Comparison of ENCODE assay signal across 17 cellular contexts in genomic region chr9:122133984-122134535, GRCh38. TPM values are rescaled to one million over a fixed set of nuclear protein-coding genes. Genes with fewer than 3 reads are reported as not detected.
"Had no signal": no experiment of that assay in that cellular context is flagged by ENCODE, and none has a peak within 500 bp of the region (broad histone marks: within the 10 kb centered on the region; RNA-seq: fewer than 3 reads in every experiment).

No MANE protein-coding gene starts in this region.

- H3K9me3 ChIP-seq: left lung, pancreas, prostate gland, testis, tibial nerve had no signal

- H3K36me3 Mint-ChIP-seq: immature natural killer cell; naive B cell; stimulated activated memory B cell treated with anti-CD40 and anti-IgM and Interleukin-4, amounts not matched to agents 10 μg/mL and 1 μg/mL and 100 μg/mL, for 72 hours had no signal

- H3K4me1 ChIP-seq: pancreas, testis had no signal

- H3K4me3 Mint-ChIP-seq: immature natural killer cell; naive B cell; nephron; stimulated activated memory B cell treated with anti-CD40 and anti-IgM and Interleukin-4, amounts not matched to agents 10 μg/mL and 1 μg/mL and 100 μg/mL, for 72 hours; stimulated activated naive CD8-positive, alpha-beta T cell treated with anti-CD3 and anti-CD28 coated beads, Interleukin-15, Interleukin-2, amounts not matched to agents 100 ng/mL and 50 ng/mL, for 24 hours had no signal

- H3K27ac Mint-ChIP-seq: endodermal cell; immature natural killer cell; nephron; stimulated activated memory B cell treated with anti-CD40 and anti-IgM and Interleukin-4, amounts not matched to agents 10 μg/mL and 1 μg/mL and 100 μg/mL, for 72 hours; stimulated activated naive CD8-positive, alpha-beta T cell treated with anti-CD3 and anti-CD28 coated beads, Interleukin-15, Interleukin-2, amounts not matched to agents 100 ng/mL and 50 ng/mL, for 24 hours had no signal

- ATAC-seq: pancreas; stimulated activated memory B cell treated with anti-CD40 and anti-IgM and Interleukin-4, amounts not matched to agents 10 μg/mL and 1 μg/mL and 100 μg/mL, for 72 hours had no signal

- H3K27me3 ChIP-seq: cardiac muscle cell, pancreas, testis, tibial nerve had no signal

- H3K9me3 Mint-ChIP-seq: endodermal cell; immature natural killer cell; naive B cell; nephron; stimulated activated memory B cell treated with anti-CD40 and anti-IgM and Interleukin-4, amounts not matched to agents 10 μg/mL and 1 μg/mL and 100 μg/mL, for 72 hours; stimulated activated naive CD8-positive, alpha-beta T cell treated with anti-CD3 and anti-CD28 coated beads, Interleukin-15, Interleukin-2, amounts not matched to agents 100 ng/mL and 50 ng/mL, for 24 hours had no signal

- H3K27ac ChIP-seq: cardiac muscle cell, left lung, pancreas, prostate gland, testis, tibial nerve had no signal

- H3K4me1 Mint-ChIP-seq: immature natural killer cell; naive B cell; nephron; stimulated activated memory B cell treated with anti-CD40 and anti-IgM and Interleukin-4, amounts not matched to agents 10 μg/mL and 1 μg/mL and 100 μg/mL, for 72 hours had no signal

- H3K36me3 ChIP-seq: cardiac muscle cell, left lung, pancreas, prostate gland, tibial nerve had no signal

- DNase-seq: effector CD4-positive, alpha-beta T cell; immature natural killer cell; left lung; naive B cell; occipital lobe; pancreas; stimulated activated CD4-positive, alpha-beta T cell treated with anti-CD3 and anti-CD28 coated beads, Interleukin-4, amount 100 ng/mL, for 1 hour; testis had no signal

- H3K27me3 Mint-ChIP-seq: stimulated activated naive CD8-positive, alpha-beta T cell treated with anti-CD3 and anti-CD28 coated beads, Interleukin-15, Interleukin-2, amounts not matched to agents 100 ng/mL and 50 ng/mL, for 24 hours had no signal

- H3K4me3 ChIP-seq: cardiac muscle cell, left lung, pancreas, prostate gland, testis, tibial nerve had no signal

RNA-seq across cellular contexts. Expression of gene MORN5, which starts 25.6 kb away (rescaled TPM):
- total RNA-seq: cardiac muscle cell, esophagus mucosa, lung microvascular endothelial cell had no signal
